Comparison of ENCODE assay signal across 1 cellular context in the genomic region with DNA sequence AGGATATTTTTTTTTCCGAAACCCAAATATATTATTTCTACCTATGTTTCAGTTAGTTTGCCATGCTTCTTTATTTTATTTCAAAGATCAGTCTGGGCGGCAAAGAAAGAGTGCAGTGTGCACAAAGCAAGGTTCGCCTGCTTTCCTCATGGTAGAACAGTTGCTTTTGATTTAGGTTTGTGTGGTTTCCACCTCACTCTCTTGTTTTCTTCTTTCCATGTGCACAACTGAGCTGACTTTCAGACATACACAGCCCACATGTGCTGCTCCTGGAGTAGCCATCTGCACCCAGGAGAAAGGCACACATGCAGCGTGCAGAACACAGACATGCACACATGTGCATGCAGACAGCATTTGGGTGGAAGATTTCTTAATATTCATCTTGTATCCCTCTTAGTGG.
A peak's percentile ranks its signal among the peaks of the same experiment; 100 is the strongest.
TF ChIP-seq lines count a peak whose summit lies in the region.

No MANE protein-coding gene starts in this region.

TF ChIP-seq in HepG2, 621 proteins besides CTCF, POLR2A, EP300 and RAD21:
- TF ChIP-seq, protein P1, sequence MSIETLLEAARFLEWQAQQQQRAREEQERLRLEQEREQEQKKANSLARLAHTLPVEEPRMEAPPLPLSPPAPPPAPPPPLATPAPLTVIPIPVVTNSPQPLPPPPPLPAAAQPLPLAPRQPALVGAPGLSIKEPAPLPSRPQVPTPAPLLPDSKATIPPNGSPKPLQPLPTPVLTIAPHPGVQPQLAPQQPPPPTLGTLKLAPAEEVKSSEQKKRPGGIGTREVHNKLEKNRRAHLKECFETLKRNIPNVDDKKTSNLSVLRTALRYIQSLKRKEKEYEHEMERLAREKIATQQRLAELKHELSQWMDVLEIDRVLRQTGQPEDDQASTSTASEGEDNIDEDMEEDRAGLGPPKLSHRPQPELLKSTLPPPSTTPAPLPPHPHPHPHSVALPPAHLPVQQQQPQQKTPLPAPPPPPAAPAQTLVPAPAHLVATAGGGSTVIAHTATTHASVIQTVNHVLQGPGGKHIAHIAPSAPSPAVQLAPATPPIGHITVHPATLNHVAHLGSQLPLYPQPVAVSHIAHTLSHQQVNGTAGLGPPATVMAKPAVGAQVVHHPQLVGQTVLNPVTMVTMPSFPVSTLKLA (IDR thresholded peaks at IDR 0.05), result peak; percentile 53
- TF ChIP-seq AKAP8 (CRISPR knock-in tag; IDR thresholded peaks at IDR 0.05), result no peak
